Comparison of ENCODE assay signal across 21 cellular contexts in genomic region chr2:233824373-233824772, GRCh38. TPM values are rescaled to one million over a fixed set of nuclear protein-coding genes. Genes with fewer than 3 reads are reported as not detected.
"Had no signal": no experiment of that assay in that cellular context is flagged by ENCODE, and none has a peak within 500 bp of the region (broad histone marks: within the 10 kb centered on the region; RNA-seq: fewer than 3 reads in every experiment).

No MANE protein-coding gene starts in this region.

- H3K27ac Mint-ChIP-seq: activated CD8-positive, alpha-beta memory T cell treated with anti-CD3 and anti-CD28 coated beads, Interleukin-2, amount 10 ng/mL, durations not matched to agents 7 days and 5 days; activated naive CD8-positive, alpha-beta T cell; brain; dendritic cell treated with granulocyte-macrophage colony-stimulating factor and Interleukin-4, amounts not matched to agents 40 ng/mL and 50 ng/mL, for 4 days had no signal

- H3K4me1 Mint-ChIP-seq: activated CD8-positive, alpha-beta memory T cell treated with anti-CD3 and anti-CD28 coated beads, Interleukin-2, amount 10 ng/mL, durations not matched to agents 7 days and 5 days; brain had no signal

- H3K4me3 Mint-ChIP-seq: activated CD8-positive, alpha-beta memory T cell treated with anti-CD3 and anti-CD28 coated beads, Interleukin-2, amount 10 ng/mL, durations not matched to agents 7 days and 5 days; activated naive CD8-positive, alpha-beta T cell; brain; dendritic cell treated with granulocyte-macrophage colony-stimulating factor and Interleukin-4, amounts not matched to agents 40 ng/mL and 50 ng/mL, for 4 days had no signal

- H3K9me3 Mint-ChIP-seq: dendritic cell treated with granulocyte-macrophage colony-stimulating factor and Interleukin-4, amounts not matched to agents 40 ng/mL and 50 ng/mL, for 4 days had no signal

- ATAC-seq: activated CD8-positive, alpha-beta memory T cell treated with anti-CD3 and anti-CD28 coated beads, Interleukin-2, amount 10 ng/mL, durations not matched to agents 7 days and 5 days; left colon; stimulated activated naive CD8-positive, alpha-beta T cell treated with anti-CD3 and anti-CD28 coated beads, Interleukin-15, Interleukin-2, amounts not matched to agents 100 U/mL and 50 U/mL, for 24 hours had no signal

- H3K27me3 Mint-ChIP-seq: activated naive CD8-positive, alpha-beta T cell had no signal

- DNase-seq: activated CD4-positive, alpha-beta T cell treated with anti-CD3 and anti-CD28 coated beads for 1 hour; activated CD4-positive, alpha-beta T cell treated with anti-CD3 and anti-CD28 coated beads, Interleukin-2, amount 50 U/mL, for 4 hours; activated CD8-positive, alpha-beta memory T cell treated with anti-CD3 and anti-CD28 coated beads, Interleukin-2, amount 10 ng/mL, durations not matched to agents 7 days and 5 days; activated T-cell treated with anti-CD3 and anti-CD28 coated beads, Interleukin-2, amount 50 U/mL, for 1 hour; amniotic stem cell; cerebellar nuclear complex; effector memory CD4-positive, alpha-beta T cell; foreskin melanocyte; left colon; midbrain; retina; stimulated activated naive CD8-positive, alpha-beta T cell treated with anti-CD3 and anti-CD28 coated beads, Interleukin-15, Interleukin-2, amounts not matched to agents 100 U/mL and 50 U/mL, for 24 hours; SW 1271; trophoblast cell had no signal

- H3K36me3 Mint-ChIP-seq: activated CD8-positive, alpha-beta memory T cell treated with anti-CD3 and anti-CD28 coated beads, Interleukin-2, amount 10 ng/mL, durations not matched to agents 7 days and 5 days; activated naive CD8-positive, alpha-beta T cell; brain had no signal

- H3K4me3 ChIP-seq: lung had no signal

RNA-seq across cellular contexts. Expression of gene MROH2A, which starts 46.2 kb away (rescaled TPM):
- total RNA-seq: activated CD8-positive, alpha-beta memory T cell treated with anti-CD3 and anti-CD28 coated beads, Interleukin-2, amount 10 ng/mL, durations not matched to agents 7 days and 5 days; fibroblast of lung; myocyte; skeletal muscle tissue had no signal
- polyA plus RNA-seq: fibroblast of lung, lung had no signal
